ENCODE assay signal across 9 cellular contexts in the genomic region with DNA sequence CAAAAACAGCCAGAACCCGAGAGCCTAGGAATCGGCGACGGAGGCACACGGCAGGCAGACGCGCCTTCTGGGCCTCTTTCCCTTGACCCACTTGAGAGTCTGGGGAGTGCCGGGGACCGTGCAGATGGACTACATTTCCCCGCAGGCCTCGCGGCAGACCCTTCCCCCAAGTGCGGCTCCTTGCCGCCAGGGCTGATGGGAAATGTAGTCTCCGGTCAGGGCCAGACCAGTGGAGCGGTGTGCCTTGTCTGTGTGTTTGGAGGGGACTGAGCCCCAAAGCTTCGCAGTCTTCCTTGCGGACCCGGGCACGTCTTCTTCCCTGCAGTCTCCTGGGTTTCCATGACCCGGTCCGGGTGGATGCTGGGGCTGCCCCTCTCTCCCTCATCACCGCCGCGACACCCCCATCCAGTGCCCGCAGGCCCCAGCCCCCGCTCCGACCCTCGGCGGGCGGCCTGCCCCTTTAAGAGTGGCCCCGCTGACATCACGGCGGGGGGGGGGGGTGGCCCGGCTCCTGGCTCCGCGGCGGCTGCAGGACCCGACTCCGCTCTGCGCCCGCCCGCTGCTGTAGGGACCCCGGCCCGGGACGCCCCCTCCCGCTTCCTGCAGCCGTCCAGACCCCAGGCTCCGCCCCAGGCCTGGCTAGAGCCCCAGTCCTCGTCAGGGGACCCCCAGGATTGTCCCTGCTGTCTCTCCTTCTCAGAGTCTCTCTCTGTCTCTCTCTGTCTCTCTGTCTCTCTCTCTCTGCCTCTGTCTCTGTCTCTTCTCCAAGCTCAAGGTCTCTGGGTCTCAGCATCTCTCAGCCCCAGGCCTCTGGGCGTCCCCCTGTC. TPM values are rescaled to one million over a fixed set of nuclear protein-coding genes. Genes with fewer than 3 reads are reported as not detected.
DNase-seq lines count a peak whose midpoint lies in the region; ATAC-seq and TF ChIP-seq lines count a peak whose summit lies in the region.
"Had no signal": no experiment of that assay in that cellular context is flagged by ENCODE, and none has a peak within 500 bp of the region (broad histone marks: within the 10 kb centered on the region; RNA-seq: fewer than 3 reads in every experiment).

No MANE protein-coding gene starts in this region.

- peaks cover 4% of the 10 kb centered on the region for H3K36me3 Mint-ChIP-seq in stimulated activated effector memory CD8-positive, alpha-beta T cell treated with anti-CD3 and anti-CD28 coated beads, Interleukin-12 subunit alpha, Interleukin-12 subunit beta, amount 100 ng/mL, for 72 hours

- peak; percentile 75 for ATAC-seq in stimulated activated effector memory CD8-positive, alpha-beta T cell treated with anti-CD3 and anti-CD28 coated beads, Interleukin-12 subunit alpha, Interleukin-12 subunit beta, amount 100 ng/mL, for 72 hours
- no peak for ATAC-seq in GM21423 (IDR thresholded peaks at IDR 0.05; ENCODE audit: unreplicated experiment)

- H3K27me3 ChIP-seq in A673 (replicated peaks; ENCODE audit: insufficient read depth, low read depth, low read length, poor library complexity), result peaks cover 52% of the 10 kb centered on the region

- no TSS peak for BruUV-seq in A673 (replicated peaks; lab: Mats Ljungman, UMichigan)

- peak; percentile 85 for DNase-seq in A673 (ENCODE audit: low spot score)
- peak; percentile 40 for DNase-seq in HCEC 1CT
- DNase-seq in activated CD4-positive, alpha-beta T cell treated with anti-CD3 and anti-CD28 coated beads for 1 hour, result peak; percentile 15
- peak; percentile 91 for DNase-seq in cerebellar cortex (ENCODE audit: low spot score)
- peak; percentile 36 to 56 for DNase-seq in lung microvascular endothelial cell (ENCODE audit: low read depth in 2 of 2)
- DNase-seq in stimulated activated effector memory CD8-positive, alpha-beta T cell treated with anti-CD3 and anti-CD28 coated beads, Interleukin-12 subunit alpha, Interleukin-12 subunit beta, amount 100 ng/mL, for 72 hours (ENCODE audit: low spot score in 2 of 2), result peak in 1 of 2 donors; percentile 66
- no peak for DNase-seq in GOT3 (lab: John Stamatoyannopoulos, UW)

- no peaks in the 10 kb centered on the region for H3K9me3 ChIP-seq in A673 (ENCODE audit: low read depth, low read length, poor library complexity, severe bottlenecking)

- H3K4me3 ChIP-seq in A673 (ENCODE audit: low read depth, low read length, poor library complexity, severe bottlenecking), result peak overlapping the region; percentile 30

- no peak overlapping the region for H3K27ac ChIP-seq in A673 (ENCODE audit: low read depth, low read length, poor library complexity, severe bottlenecking)

- no peak overlapping the region for H3K27ac Mint-ChIP-seq in stimulated activated effector memory CD8-positive, alpha-beta T cell treated with anti-CD3 and anti-CD28 coated beads, Interleukin-12 subunit alpha, Interleukin-12 subunit beta, amount 100 ng/mL, for 72 hours

- peaks cover 8% of the 10 kb centered on the region for H3K4me1 ChIP-seq in A673 (ENCODE audit: insufficient read depth, low read length, poor library complexity, severe bottlenecking)

- no peak for TF ChIP-seq CTCF in A673 (conservative IDR thresholded peaks at IDR 0.05; ENCODE audit: low read depth, low read length)

- H3K4me1 Mint-ChIP-seq in stimulated activated effector memory CD8-positive, alpha-beta T cell treated with anti-CD3 and anti-CD28 coated beads, Interleukin-12 subunit alpha, Interleukin-12 subunit beta, amount 100 ng/mL, for 72 hours, result peaks cover 57% of the 10 kb centered on the region

- H3K36me3 ChIP-seq in A673 (ENCODE audit: insufficient read depth, low read length, poor library complexity, severe bottlenecking), result no peaks in the 10 kb centered on the region

- CTCF ChIA-PET in A673 (lab: Charles Lee), result interaction anchor here (1.4 kb wide), 1 partner anchor 116 kb away, joined by 3 read pairs; no protein-coding TSS in a partner anchor

- no peaks in the 10 kb centered on the region for H3K9me3 Mint-ChIP-seq in stimulated activated effector memory CD8-positive, alpha-beta T cell treated with anti-CD3 and anti-CD28 coated beads, Interleukin-12 subunit alpha, Interleukin-12 subunit beta, amount 100 ng/mL, for 72 hours

- POLR2A ChIA-PET in A673 (lab: Charles Lee; ENCODE audit: low non-redundant PET), result interaction anchor here (0.7 kb wide), 1 partner anchor 75 kb away, joined by 5 read pairs; no protein-coding TSS in a partner anchor

- peak overlapping the region; percentile 31 for H3K4me3 Mint-ChIP-seq in stimulated activated effector memory CD8-positive, alpha-beta T cell treated with anti-CD3 and anti-CD28 coated beads, Interleukin-12 subunit alpha, Interleukin-12 subunit beta, amount 100 ng/mL, for 72 hours

- intact Hi-C loops in A673 (cut with micrococcal nuclease; ENCODE audit: unreplicated experiment), result no loop called here

RNA-seq across cellular contexts. Expression of gene CACNG7, which starts 0.8 kb away (rescaled TPM):
- not detected in 2 replicates for total RNA-seq in A673 (2021)
- total RNA-seq in lung microvascular endothelial cell, result under 0.01 TPM in 1 of 2 replicates, not detected in the other
- total RNA-seq: activated CD8-positive, alpha-beta memory T cell treated with anti-CD3 and anti-CD28 coated beads for 36 hours had no signal

RNA-seq across cellular contexts. Expression of gene PRKCG, which starts 26.3 kb away (rescaled TPM):
- total RNA-seq in A673 (2021) (0.57 and 0.84 TPM in 2 replicates), lung microvascular endothelial cell (not detected in 2 replicates)
- total RNA-seq: activated CD8-positive, alpha-beta memory T cell treated with anti-CD3 and anti-CD28 coated beads for 36 hours had no signal

RNA-seq across cellular contexts. Expression of gene MYADM, which starts 40.6 kb away (rescaled TPM):
- total RNA-seq in A673 (2021) (51.3 and 53.2 TPM in 2 replicates), lung microvascular endothelial cell (4.8 and 8.3 TPM in 2 replicates)

RNA-seq across cellular contexts. Expression of gene CACNG8, which starts 54.4 kb away (rescaled TPM):
- total RNA-seq in A673 (2021) (1.3 TPM in 2 replicates), lung microvascular endothelial cell (under 0.01 and 0.22 TPM in 2 replicates)
- total RNA-seq: activated CD8-positive, alpha-beta memory T cell treated with anti-CD3 and anti-CD28 coated beads for 36 hours had no signal
